Comparison of ENCODE assay signal across 9 cellular contexts in the genomic region with DNA sequence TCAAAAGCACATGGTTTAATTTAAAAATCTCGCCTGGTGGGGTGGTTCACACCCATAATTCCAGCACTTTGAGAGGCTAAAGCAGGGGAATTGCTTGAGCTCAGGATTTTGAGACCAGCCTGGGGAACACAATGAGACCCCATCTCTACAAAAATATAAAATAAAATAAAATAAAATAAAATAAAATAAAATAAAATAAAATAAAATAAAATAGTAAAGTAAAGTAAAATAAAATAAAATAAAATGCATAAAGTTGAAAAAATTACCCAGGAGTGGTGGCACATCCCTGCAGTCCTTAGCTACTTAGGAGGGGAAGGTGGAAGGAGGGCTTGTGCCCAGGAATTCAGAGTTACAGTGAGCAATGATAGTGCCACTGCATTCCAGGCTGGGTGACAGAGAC.
"Had no signal": no experiment of that assay in that cellular context is flagged by ENCODE, and none has a peak within 500 bp of the region (broad histone marks: within the 10 kb centered on the region; RNA-seq: fewer than 3 reads in every experiment).

No MANE protein-coding gene starts in this region.

- H3K9me3 ChIP-seq: HAP-1 had no signal

- H2AFZ ChIP-seq: GM23248, GM23338 had no signal

- H3K4me2 ChIP-seq: GM23338 had no signal

- ATAC-seq: GM23338, HCT116 had no signal

- H3K4me1 ChIP-seq: HAP-1 had no signal

- H3K4me3 Mint-ChIP-seq: GM23338, H9, HFFc6 had no signal

- H3K9ac ChIP-seq: GM23248 had no signal

- H3K27ac Mint-ChIP-seq: GM23338, H9, HFFc6 had no signal

- H3K9me3 Mint-ChIP-seq: GM23338, H9 had no signal

- H3K36me3 ChIP-seq: HAP-1 had no signal

- H3K4me1 Mint-ChIP-seq: GM23338, H9 had no signal

- H3K4me3 ChIP-seq: GM23248, GM23338, HAP-1 had no signal

- DNase-seq: GM23248, GOT3, H7, H9, HCEC 1CT, HFFc6 had no signal

- H3K27ac ChIP-seq: GM23248 had no signal
